8 cellular contexts compared by ENCODE assay signal in the genomic region with DNA sequence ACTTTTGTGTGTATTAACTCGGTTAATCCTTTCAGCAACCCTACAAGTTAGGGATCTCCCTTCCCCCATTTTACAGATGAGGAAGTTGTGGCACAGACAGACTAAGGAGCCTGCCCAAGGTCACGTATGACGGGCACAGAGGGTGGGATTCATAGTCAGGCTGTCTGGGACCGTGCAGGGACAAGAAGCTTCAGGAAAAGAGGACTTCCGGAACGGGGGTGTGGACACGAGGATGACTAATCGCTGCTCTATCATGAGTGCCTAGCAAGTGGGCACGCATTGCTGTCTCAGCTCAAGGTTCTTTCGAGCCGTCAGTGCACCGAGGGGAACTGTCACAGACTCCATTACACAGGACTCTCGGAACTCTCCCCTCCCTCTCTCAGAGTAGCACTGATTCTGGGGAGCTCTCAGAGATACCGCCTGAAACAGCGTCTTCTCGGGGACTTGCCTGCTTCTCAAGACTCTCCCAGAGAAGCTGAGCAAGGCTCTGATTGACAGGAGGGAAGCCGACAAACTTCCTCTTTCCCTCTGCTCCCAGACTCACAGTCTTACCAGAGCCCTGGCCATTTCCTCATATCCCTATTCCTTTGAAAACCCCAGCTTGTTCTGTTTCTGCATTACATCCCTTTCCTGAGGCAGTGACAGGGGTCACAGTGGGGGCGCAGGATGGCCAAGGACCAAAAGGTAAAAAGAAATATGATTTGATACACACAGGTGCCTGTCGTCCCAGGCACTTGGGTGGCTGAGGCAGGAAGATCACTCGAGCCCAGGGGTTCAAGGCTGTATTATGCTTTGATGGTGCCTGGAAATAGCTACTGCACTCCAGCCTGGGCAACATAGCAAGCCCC. TPM values are rescaled to one million over a fixed set of nuclear protein-coding genes. Genes with fewer than 3 reads are reported as not detected.
DNase-seq lines count a peak whose midpoint lies in the region; ATAC-seq lines count a peak whose summit lies in the region.

No MANE protein-coding gene starts in this region.

- H3K27ac Mint-ChIP-seq in activated CD4-positive, alpha-beta memory T cell treated with anti-CD3 and anti-CD28 coated beads, Interleukin-2, amount 10 ng/mL, durations not matched to agents 7 days and 5 days, result no peak overlapping the region
- no peak overlapping the region for H3K27ac Mint-ChIP-seq in stimulated activated naive B cell treated with anti-CD40 and anti-IgM and Interleukin-4, amounts not matched to agents 10 μg/mL and 1 μg/mL and 100 μg/mL, for 72 hours

- peaks cover 63% of the 10 kb centered on the region for H3K27me3 Mint-ChIP-seq in activated CD4-positive, alpha-beta memory T cell treated with anti-CD3 and anti-CD28 coated beads, Interleukin-2, amount 10 ng/mL, durations not matched to agents 7 days and 5 days
- peaks cover 36 to 48% of the 10 kb centered on the region in 2 donors for H3K27me3 Mint-ChIP-seq in stimulated activated naive B cell treated with anti-CD40 and anti-IgM and Interleukin-4, amounts not matched to agents 10 μg/mL and 1 μg/mL and 100 μg/mL, for 72 hours

- peaks cover 16% of the 10 kb centered on the region for H3K4me1 Mint-ChIP-seq in activated CD4-positive, alpha-beta memory T cell treated with anti-CD3 and anti-CD28 coated beads, Interleukin-2, amount 10 ng/mL, durations not matched to agents 7 days and 5 days
- H3K4me1 Mint-ChIP-seq in stimulated activated naive B cell treated with anti-CD40 and anti-IgM and Interleukin-4, amounts not matched to agents 10 μg/mL and 1 μg/mL and 100 μg/mL, for 72 hours, result peaks cover 12 to 19% of the 10 kb centered on the region in 2 donors

- H3K4me3 Mint-ChIP-seq in activated CD4-positive, alpha-beta memory T cell treated with anti-CD3 and anti-CD28 coated beads, Interleukin-2, amount 10 ng/mL, durations not matched to agents 7 days and 5 days, result no peak overlapping the region
- H3K4me3 Mint-ChIP-seq in stimulated activated naive B cell treated with anti-CD40 and anti-IgM and Interleukin-4, amounts not matched to agents 10 μg/mL and 1 μg/mL and 100 μg/mL, for 72 hours, result peak overlapping the region in 1 of 2 donors; percentile 53

- no peaks in the 10 kb centered on the region for H3K36me3 Mint-ChIP-seq in activated CD4-positive, alpha-beta memory T cell treated with anti-CD3 and anti-CD28 coated beads, Interleukin-2, amount 10 ng/mL, durations not matched to agents 7 days and 5 days (ENCODE audit: low read depth)
- no peaks in the 10 kb centered on the region for H3K36me3 Mint-ChIP-seq in stimulated activated naive B cell treated with anti-CD40 and anti-IgM and Interleukin-4, amounts not matched to agents 10 μg/mL and 1 μg/mL and 100 μg/mL, for 72 hours

- ATAC-seq in stimulated activated naive B cell treated with anti-CD40 and anti-IgM and Interleukin-4, amounts not matched to agents 10 μg/mL and 1 μg/mL and 100 μg/mL, for 72 hours (replicated peaks), result peak; percentile 60 to 67
- ATAC-seq in GM19467 (IDR thresholded peaks at IDR 0.05; ENCODE audit: unreplicated experiment), result no peak
- ATAC-seq in HG03045 (IDR thresholded peaks at IDR 0.05; ENCODE audit: unreplicated experiment), result no peak

- POLR2A ChIA-PET in activated CD4-positive, alpha-beta memory T cell treated with anti-CD3 and anti-CD28 coated beads, Interleukin-2, amount 10 ng/mL, durations not matched to agents 7 days and 5 days (lab: Charles Lee), result interaction anchor here (0.8 kb wide), 1 partner anchor 11 kb away, joined by 3 read pairs; no protein-coding TSS in a partner anchor

- peak; percentile 60 for DNase-seq in SIG-M5 treated with dmso at 0.1 percent for 504 hours (lab: John Stamatoyannopoulos, UW; ENCODE audit: unreplicated experiment)
- DNase-seq in SIG-M5 (lab: John Stamatoyannopoulos, UW), result no peak
- peak; percentile 26 for DNase-seq in activated CD4-positive, alpha-beta memory T cell treated with anti-CD3 and anti-CD28 coated beads, Interleukin-2, amount 10 ng/mL, durations not matched to agents 7 days and 5 days
- peak; percentile 44 for DNase-seq in hepatic stellate cell (ENCODE audit: low spot score)
- DNase-seq in stimulated activated naive B cell treated with anti-CD40 and anti-IgM and Interleukin-4, amounts not matched to agents 10 μg/mL and 1 μg/mL and 100 μg/mL, for 72 hours, result no peak
- DNase-seq in ecto neural progenitor cell (ENCODE audit: low spot score), result no peak

- CTCF ChIA-PET in activated CD4-positive, alpha-beta memory T cell treated with anti-CD3 and anti-CD28 coated beads, Interleukin-2, amount 10 ng/mL, durations not matched to agents 7 days and 5 days (lab: Charles Lee), result interaction anchor here (1.2 to 1.5 kb wide), 2 partner anchors 102 to 133 kb away, joined by 3 to 6 read pairs; no protein-coding TSS in a partner anchor

- H3K9me3 Mint-ChIP-seq in activated CD4-positive, alpha-beta memory T cell treated with anti-CD3 and anti-CD28 coated beads, Interleukin-2, amount 10 ng/mL, durations not matched to agents 7 days and 5 days, result peaks cover 4% of the 10 kb centered on the region
- peaks cover 6 to 8% of the 10 kb centered on the region in 2 donors for H3K9me3 Mint-ChIP-seq in stimulated activated naive B cell treated with anti-CD40 and anti-IgM and Interleukin-4, amounts not matched to agents 10 μg/mL and 1 μg/mL and 100 μg/mL, for 72 hours

RNA-seq across cellular contexts. Expression of a gene that starts 14.4 kb away (rescaled TPM):
- under 1 TPM in 1 of 2 experiments, not detected in 1; 0.18 TPM for total RNA-seq in activated CD4-positive, alpha-beta memory T cell treated with anti-CD3 and anti-CD28 coated beads, Interleukin-2, amount 10 ng/mL, durations not matched to agents 7 days and 5 days

Comparison
In these comparisons a context has a peak if more than half of its experiments do, and no peak if none do; other contexts are left out.
1. DNase-seq: peak in SIG-M5 treated with dmso at 0.1 percent for 504 hours (single experiment), activated CD4-positive, alpha-beta memory T cell treated with anti-CD3 and anti-CD28 coated beads, Interleukin-2, amount 10 ng/mL, durations not matched to agents 7 days and 5 days (single experiment) and hepatic stellate cell (single experiment); none in SIG-M5 (single experiment), stimulated activated naive B cell treated with anti-CD40 and anti-IgM and Interleukin-4, amounts not matched to agents 10 μg/mL and 1 μg/mL and 100 μg/mL, for 72 hours (single experiment) and ecto neural progenitor cell (single experiment).
2. ATAC-seq: peak in stimulated activated naive B cell treated with anti-CD40 and anti-IgM and Interleukin-4, amounts not matched to agents 10 μg/mL and 1 μg/mL and 100 μg/mL, for 72 hours (2 of 2); none in GM19467 (single experiment) and HG03045 (single experiment).